In genomic region chr4:102299708-102300107, GRCh38 we compare ENCODE assay signal across 8 cellular contexts. TPM values are rescaled to one million over a fixed set of nuclear protein-coding genes. Genes with fewer than 3 reads are reported as not detected.
DNase-seq lines count a peak whose midpoint lies in the region; ATAC-seq, FAIRE-seq and TF ChIP-seq lines count a peak whose summit lies in the region.

No MANE protein-coding gene starts in this region.

- POLR2A ChIA-PET in endothelial cell of umbilical vein (lab: Charles Lee) = no interaction called here
- POLR2A ChIA-PET in naive thymus-derived CD8-positive, alpha-beta T cell (lab: Charles Lee) = no interaction called here

- H3K27ac Mint-ChIP-seq in activated naive CD4-positive, alpha-beta T cell treated with anti-CD3 and anti-CD28 coated beads for 36 hours = no peak overlapping the region
- no peak overlapping the region for H3K27ac Mint-ChIP-seq in naive thymus-derived CD8-positive, alpha-beta T cell

- TF ChIP-seq POLR2A in endothelial cell of umbilical vein (IDR thresholded peaks at IDR 0.05; ENCODE audit: low read depth, low read length) = no peak

- intact Hi-C loops in activated naive CD4-positive, alpha-beta T cell treated with anti-CD3 and anti-CD28 coated beads for 36 hours (cut with micrococcal nuclease) = loop anchor here (1.0 kb wide), 1 partner anchor 569 kb away; no protein-coding TSS in a partner anchor
- intact Hi-C loops in endothelial cell of umbilical vein (cut with micrococcal nuclease) = no loop called here

- H3K4me3 Mint-ChIP-seq in activated naive CD4-positive, alpha-beta T cell treated with anti-CD3 and anti-CD28 coated beads for 36 hours = no peak overlapping the region
- no peak overlapping the region for H3K4me3 Mint-ChIP-seq in naive thymus-derived CD8-positive, alpha-beta T cell

- H3K9ac ChIP-seq in endothelial cell of umbilical vein (replicated peaks; ENCODE audit: extremely low read depth, insufficient read depth, low read length) = no peak overlapping the region

- H3K4me1 Mint-ChIP-seq in activated naive CD4-positive, alpha-beta T cell treated with anti-CD3 and anti-CD28 coated beads for 36 hours (ENCODE audit: low read depth) = no peaks in the 10 kb centered on the region
- H3K4me1 Mint-ChIP-seq in naive thymus-derived CD8-positive, alpha-beta T cell = peaks cover 1 to 13% (median 6%) of the 10 kb centered on the region in 4 donors

- H3K36me3 ChIP-seq in endothelial cell of umbilical vein (ENCODE audit: control insufficient read depth in 2 of 2, extremely low read depth in 1 of 2, insufficient read depth in 2 of 2, low read length in 2 of 2) = no peaks in the 10 kb centered on the region

- H3K4me2 ChIP-seq in endothelial cell of umbilical vein (ENCODE audit: insufficient read depth, low read length) = no peak overlapping the region

- CTCF ChIA-PET in activated naive CD4-positive, alpha-beta T cell treated with anti-CD3 and anti-CD28 coated beads for 36 hours (lab: Charles Lee) = interaction anchor here (1.3 to 1.6 kb wide), 3 partner anchors 17 to 45 kb away, joined by 4 read pairs; partner anchors contain the start of gene SLC39A8
- CTCF ChIA-PET in endothelial cell of umbilical vein (lab: Charles Lee) = interaction anchor here (0.7 to 1.8 kb wide), 19 partner anchors 8 to 1392 kb away, joined by 3 to 9 read pairs (median 4); no protein-coding TSS in a partner anchor

- no peaks in the 10 kb centered on the region for H3K9me3 Mint-ChIP-seq in activated naive CD4-positive, alpha-beta T cell treated with anti-CD3 and anti-CD28 coated beads for 36 hours
- H3K9me3 Mint-ChIP-seq in naive thymus-derived CD8-positive, alpha-beta T cell = no peaks in the 10 kb centered on the region

- DNase-seq in activated naive CD4-positive, alpha-beta T cell treated with anti-CD3 and anti-CD28 coated beads for 36 hours = peak; percentile 26
- DNase-seq in activated naive CD4-positive, alpha-beta T cell (lab: John Stamatoyannopoulos, UW) = no peak
- DNase-seq in endothelial cell of umbilical vein (ENCODE audit: low read depth, low spot score) = peak; percentile 37
- peak in 6 of 10 donors; percentile 1 to 31 (median 12) for DNase-seq in naive thymus-derived CD8-positive, alpha-beta T cell
- no peak for DNase-seq in GM19240 (ENCODE audit: insufficient read length, low spot score)

- dilution Hi-C loops in endothelial cell of umbilical vein (cut with MboI; ENCODE audit: extremely low pct_ligation_motif_present, low sequenced_read_pairs) = no loop called here

- H3K9me1 ChIP-seq in endothelial cell of umbilical vein (replicated peaks; ENCODE audit: control insufficient read depth, extremely low read depth, insufficient read depth, low read length) = no peaks in the 10 kb centered on the region

- H3K4me3 ChIP-seq in endothelial cell of umbilical vein (replicated peaks in 1 of 3; ENCODE audit: insufficient read depth in 1 of 3, low read depth in 1 of 3, low read length in 3 of 3) = no peak overlapping the region

- peak; percentile 82 for ATAC-seq in GM21447 (IDR thresholded peaks at IDR 0.05; ENCODE audit: unreplicated experiment)
- peak; percentile 85 for ATAC-seq in HG03565 (IDR thresholded peaks at IDR 0.05; ENCODE audit: unreplicated experiment)
- ATAC-seq in SK-N-SH treated with all-trans-retinoic acid at 6 μM for 48 hours = peak; percentile 90
- ATAC-seq in naive thymus-derived CD8-positive, alpha-beta T cell = peak; percentile 70 to 82

- peaks cover 13% of the 10 kb centered on the region for H3K36me3 Mint-ChIP-seq in activated naive CD4-positive, alpha-beta T cell treated with anti-CD3 and anti-CD28 coated beads for 36 hours (ENCODE audit: low read depth)
- H3K36me3 Mint-ChIP-seq in naive thymus-derived CD8-positive, alpha-beta T cell = peaks cover 10 to 50% (median 23%) of the 10 kb centered on the region in 3 donors

- peak; percentile 65 for FAIRE-seq in endothelial cell of umbilical vein (lab: Jason Lieb, UNC)

- H2AFZ ChIP-seq in endothelial cell of umbilical vein (ENCODE audit: low read depth, low read length) = no peak overlapping the region

- no peaks in the 10 kb centered on the region for H3K79me2 ChIP-seq in endothelial cell of umbilical vein (ENCODE audit: control insufficient read depth, insufficient read depth, low read length)

- no peak overlapping the region for H3K27ac ChIP-seq in endothelial cell of umbilical vein (ENCODE audit: insufficient read depth, low read depth, low read length)

- peak; percentile 68 to 74 for TF ChIP-seq CTCF in endothelial cell of umbilical vein (IDR thresholded peaks at IDR 0.05; ENCODE audit: extremely low read depth in 1 of 2, insufficient read depth in 1 of 2, low read depth in 1 of 2, low read length in 2 of 2)

- H3K27me3 ChIP-seq in endothelial cell of umbilical vein (ENCODE audit: control insufficient read depth in 2 of 2, insufficient read depth in 2 of 2, low read length in 2 of 2) = no peaks in the 10 kb centered on the region

- no peaks in the 10 kb centered on the region for H3K9me3 ChIP-seq in endothelial cell of umbilical vein (replicated peaks; ENCODE audit: control insufficient read depth, insufficient read depth, low read length)

- no TSS peak for BruUV-seq in endothelial cell of umbilical vein (replicated peaks; lab: Mats Ljungman, UMichigan)

- no peaks in the 10 kb centered on the region for H4K20me1 ChIP-seq in endothelial cell of umbilical vein (replicated peaks; ENCODE audit: control insufficient read depth, extremely low read depth, insufficient read depth, low read length)

- H3K27me3 Mint-ChIP-seq in activated naive CD4-positive, alpha-beta T cell treated with anti-CD3 and anti-CD28 coated beads for 36 hours (ENCODE audit: low read depth) = no peaks in the 10 kb centered on the region
- no peaks in the 10 kb centered on the region for H3K27me3 Mint-ChIP-seq in naive thymus-derived CD8-positive, alpha-beta T cell

- no peaks in the 10 kb centered on the region for H3K4me1 ChIP-seq in endothelial cell of umbilical vein (ENCODE audit: control insufficient read depth, extremely low read depth, insufficient read depth, low read length)

TF ChIP-seq in SK-N-SH treated with all-trans-retinoic acid at 6 μM for 48 hours, 23 proteins besides CTCF, POLR2A, EP300 and RAD21 (continues in another document):
- no peak for TF ChIP-seq TOX (CRISPR knock-in tag; IDR thresholded peaks at IDR 0.05; ENCODE audit: borderline replicate concordance)
- no peak for TF ChIP-seq CSDC2 (CRISPR knock-in tag; IDR thresholded peaks at IDR 0.05)
- TF ChIP-seq ZNF70 (CRISPR knock-in tag; IDR thresholded peaks at IDR 0.05) = no peak
- TF ChIP-seq SNAI2 (CRISPR knock-in tag; IDR thresholded peaks at IDR 0.05) = no peak
- no peak for TF ChIP-seq TCF4 (CRISPR knock-in tag; IDR thresholded peaks at IDR 0.05; ENCODE audit: borderline replicate concordance)
- TF ChIP-seq OSR1 (CRISPR knock-in tag; IDR thresholded peaks at IDR 0.05) = no peak
- no peak for TF ChIP-seq ZNF565 (CRISPR knock-in tag; conservative IDR thresholded peaks at IDR 0.05; ENCODE audit: low read depth)
- TF ChIP-seq ZNF8 (CRISPR knock-in tag; IDR thresholded peaks at IDR 0.05) = no peak

TF ChIP-seq in endothelial cell of umbilical vein, 7 proteins besides CTCF, POLR2A, EP300 and RAD21:
- TF ChIP-seq MAX (IDR thresholded peaks at IDR 0.05; ENCODE audit: insufficient read depth, insufficient read length) (no peak), JUN (IDR thresholded peaks at IDR 0.05; ENCODE audit: borderline replicate concordance, insufficient read depth, insufficient read length, low read depth) (no peak), GATA2 (IDR thresholded peaks at IDR 0.05; ENCODE audit: insufficient read depth, insufficient read length, low read depth, low read length) (no peak), FOS (IDR thresholded peaks at IDR 0.05; ENCODE audit: borderline replicate concordance, insufficient read depth, low read length) (no peak), MYC (IDR thresholded peaks at IDR 0.05; ENCODE audit: low read depth, low read length) (no peak), POLR2AphosphoS5 (IDR thresholded peaks at IDR 0.05; ENCODE audit: insufficient read depth, low read depth, low read length) (no peak), EZH2 (IDR thresholded peaks at IDR 0.05; ENCODE audit: borderline replicate concordance, low read depth, low read length, severe bottlenecking) (no peak)

RNA-seq across cellular contexts. Expression of gene SLC39A8, which starts 45.6 kb away (rescaled TPM):
- 10 to 100 TPM; 28.8 to 29.3 TPM for total RNA-seq in activated naive CD4-positive, alpha-beta T cell treated with anti-CD3 and anti-CD28 coated beads for 36 hours
- 6.0 and 6.7 TPM in 2 replicates for total RNA-seq in endothelial cell of umbilical vein
- polyA plus RNA-seq in endothelial cell of umbilical vein = 1.5 and 1.7 TPM in 2 replicates
- polyA plus RNA-seq in endothelial cell of umbilical vein (2011; cell fraction: cytosol; rRNA removed) = 1.7 and 1.8 TPM in 2 replicates
- polyA plus RNA-seq in endothelial cell of umbilical vein (2011; cell fraction: nucleus; rRNA removed) = 1.6 and 1.8 TPM in 2 replicates
- 0.63 and 2.1 TPM in 2 replicates for polyA plus RNA-seq in endothelial cell of umbilical vein (2012)
- 2.8 and 3.7 TPM in 2 replicates for polyA minus RNA-seq in endothelial cell of umbilical vein
- 192 TPM for polyA minus RNA-seq in endothelial cell of umbilical vein (2011; cell fraction: cytosol; rRNA and poly(A)+ RNA removed)
- 1.9 and 2.1 TPM in 2 replicates for polyA minus RNA-seq in endothelial cell of umbilical vein (2011; cell fraction: nucleus; rRNA and poly(A)+ RNA removed)
- 10 to 100 TPM; 13.1 to 13.7 TPM for total RNA-seq in naive thymus-derived CD8-positive, alpha-beta T cell
- 10 to 100 TPM; 32.8 to 39.4 (median 35.2) TPM for polyA plus RNA-seq in naive thymus-derived CD8-positive, alpha-beta T cell

Comparison
In these comparisons a context has a peak if more than half of its experiments do, and no peak if none do; other contexts are left out.
1. DNase-seq: peak in activated naive CD4-positive, alpha-beta T cell treated with anti-CD3 and anti-CD28 coated beads for 36 hours (single experiment), endothelial cell of umbilical vein (single experiment) and naive thymus-derived CD8-positive, alpha-beta T cell (6 of 10); none in activated naive CD4-positive, alpha-beta T cell (0 of 4) and GM19240 (single experiment).
2. Peak in every context shown above with its lines, with median percentiles within 50 percentile points of each other: ATAC-seq.